18 cellular contexts compared by ENCODE assay signal in genomic region chr7:81986745-81987470, GRCh38.
"Had no signal": no experiment of that assay in that cellular context is flagged by ENCODE, and none has a peak within 500 bp of the region (broad histone marks: within the 10 kb centered on the region; RNA-seq: fewer than 3 reads in every experiment).

No MANE protein-coding gene starts in this region.

- FAIRE-seq: kidney had no signal

- H3K4me3 ChIP-seq: dorsolateral prefrontal cortex, left lung, neural progenitor cell, stomach, thyroid gland, vagina had no signal

- H3K4me2 ChIP-seq: neural progenitor cell had no signal

- H3K9ac ChIP-seq: neural progenitor cell, parathyroid adenoma had no signal

- H2AFZ ChIP-seq: neural progenitor cell, parathyroid adenoma had no signal

- H3K27me3 ChIP-seq: dorsolateral prefrontal cortex, left lung, neural progenitor cell, stomach, thyroid gland, vagina had no signal

- H3K36me3 ChIP-seq: left lung, neural progenitor cell, thyroid gland, vagina had no signal

- ATAC-seq: left lung; naive thymus-derived CD4-positive, alpha-beta T cell; sciatic nerve; stimulated activated effector memory CD8-positive, alpha-beta T cell treated with anti-CD3 and anti-CD28 coated beads, Interleukin-12 subunit alpha, Interleukin-12 subunit beta, amount 100 ng/mL, for 72 hours had no signal

- H3K79me2 ChIP-seq: parathyroid adenoma had no signal

- DNase-seq: dorsolateral prefrontal cortex; effector CD4-positive, alpha-beta T cell; kidney; left lung; mesenchymal stem cell; midbrain; naive thymus-derived CD4-positive, alpha-beta T cell; stimulated activated CD4-positive, alpha-beta T cell treated with anti-CD3 and anti-CD28 coated beads, Interleukin-2, amount 100 ng/mL, for 24 hours; stimulated activated CD4-positive, alpha-beta T cell treated with anti-CD3 and anti-CD28 coated beads, Interleukin-4, amount 100 ng/mL, for 24 hours; stimulated activated naive CD4-positive, alpha-beta T cell treated with Interleukin-2 at 50 U/mL for 16 hours; stomach; thyroid gland; trophoblast cell had no signal

- H3K4me1 ChIP-seq: left lung, neural progenitor cell, parathyroid adenoma, stomach, thyroid gland, vagina had no signal

- H3K9me3 ChIP-seq: left lung, stomach, thyroid gland, vagina had no signal

- H3K27ac ChIP-seq: dorsolateral prefrontal cortex, left lung, neural progenitor cell, parathyroid adenoma, stomach, thyroid gland, vagina had no signal
